ENCODE assay signal across 22 cellular contexts in the genomic region with DNA sequence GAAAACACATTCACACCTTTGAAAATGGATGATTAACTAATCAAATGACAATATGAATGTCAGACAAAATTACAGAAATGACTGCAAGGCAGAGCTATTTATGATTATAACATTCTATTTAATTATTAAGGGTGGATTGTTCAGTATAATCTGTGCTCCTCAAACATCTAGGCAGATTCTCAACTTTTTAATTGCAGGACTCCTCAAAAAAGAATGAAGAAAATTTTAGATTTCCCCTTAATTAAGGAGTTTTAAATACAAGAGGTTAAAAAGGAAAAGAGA. TPM values are rescaled to one million over a fixed set of nuclear protein-coding genes. Genes with fewer than 3 reads are reported as not detected.
DNase-seq lines count a peak whose midpoint lies in the region; ATAC-seq, FAIRE-seq and TF ChIP-seq lines count a peak whose summit lies in the region.
"Had no signal": no experiment of that assay in that cellular context is flagged by ENCODE, and none has a peak within 500 bp of the region (broad histone marks: within the 10 kb centered on the region; RNA-seq: fewer than 3 reads in every experiment).

No MANE protein-coding gene starts in this region.

- no peak for TF ChIP-seq EP300 in GM12878 (IDR thresholded peaks at IDR 0.05; ENCODE audit: borderline replicate concordance in 1 of 2, control insufficient read depth in 1 of 2, low read depth in 2 of 2, low read length in 2 of 2)

- BruUV-seq in GM12878 (replicated peaks; lab: Mats Ljungman, UMichigan), result no TSS peak

- peaks cover 35% of the 10 kb centered on the region for H3K9me3 Mint-ChIP-seq in activated CD4-positive, alpha-beta memory T cell treated with anti-CD3 and anti-CD28 coated beads, Interleukin-2, amount 10 ng/mL, durations not matched to agents 7 days and 5 days
- H3K9me3 Mint-ChIP-seq in activated CD4-positive, alpha-beta memory T cell treated with anti-CD3 and anti-CD28 coated beads for 36 hours, result peaks cover 35% of the 10 kb centered on the region
- H3K9me3 Mint-ChIP-seq in activated naive CD8-positive, alpha-beta T cell treated with anti-CD3 and anti-CD28 coated beads for 36 hours, result peaks cover 33% of the 10 kb centered on the region
- H3K9me3 Mint-ChIP-seq in activated naive CD8-positive, alpha-beta T cell treated with anti-CD3 and anti-CD28 coated beads, Interleukin-2, amount 50 U/mL, for 24 hours, result peaks cover 54% of the 10 kb centered on the region

- TF ChIP-seq CTCF in GM06990 (IDR thresholded peaks at IDR 0.05; ENCODE audit: insufficient read depth, low read length, poor library complexity, severe bottlenecking) (no peak), GM12878 (IDR thresholded peaks at IDR 0.05 in 2 of 3, conservative IDR thresholded peaks at IDR 0.05 in 1 of 3; ENCODE audit: control insufficient read depth in 2 of 3, extremely low read depth in 1 of 3, insufficient read depth in 1 of 3, low read depth in 3 of 3, low read length in 3 of 3) (no peak)

- no peaks in the 10 kb centered on the region for H4K20me1 ChIP-seq in GM12878 (ENCODE audit: control insufficient read depth, insufficient read depth)

- no peak for TF ChIP-seq POLR2A in GM12878 (IDR thresholded peaks at IDR 0.05; ENCODE audit: low read depth, low read length)

- H2AFZ ChIP-seq in GM12878 (ENCODE audit: control insufficient read depth, low read depth, low read length), result no peak overlapping the region
- H2AFZ ChIP-seq: GM23338 had no signal

- POLR2A ChIA-PET in activated CD4-positive, alpha-beta memory T cell treated with anti-CD3 and anti-CD28 coated beads, Interleukin-2, amount 10 ng/mL, durations not matched to agents 7 days and 5 days (lab: Charles Lee), result no interaction called here
- POLR2A ChIA-PET in activated CD4-positive, alpha-beta memory T cell treated with anti-CD3 and anti-CD28 coated beads for 36 hours (lab: Charles Lee), result no interaction called here
- POLR2A ChIA-PET in GM12878 (lab: Charles Lee), result interaction anchor here (0.8 to 1.8 kb wide), 8 partner anchors 13 to 507 kb away, joined by 3 to 11 read pairs (median 3); no protein-coding TSS in a partner anchor

- no peaks in the 10 kb centered on the region for H3K4me1 ChIP-seq in GM12878 (ENCODE audit: control insufficient read depth, insufficient read depth, low read length)
- H3K4me1 ChIP-seq: A549 had no signal

- peaks cover 35% of the 10 kb centered on the region for H3K36me3 Mint-ChIP-seq in activated CD4-positive, alpha-beta memory T cell treated with anti-CD3 and anti-CD28 coated beads, Interleukin-2, amount 10 ng/mL, durations not matched to agents 7 days and 5 days (ENCODE audit: low read depth)
- H3K36me3 Mint-ChIP-seq in activated CD4-positive, alpha-beta memory T cell treated with anti-CD3 and anti-CD28 coated beads for 36 hours, result peaks cover 5% of the 10 kb centered on the region
- peaks cover 32% of the 10 kb centered on the region for H3K36me3 Mint-ChIP-seq in activated naive CD8-positive, alpha-beta T cell treated with anti-CD3 and anti-CD28 coated beads for 36 hours
- peaks cover 12% of the 10 kb centered on the region for H3K36me3 Mint-ChIP-seq in activated naive CD8-positive, alpha-beta T cell treated with anti-CD3 and anti-CD28 coated beads, Interleukin-2, amount 50 U/mL, for 24 hours (ENCODE audit: low read depth)

- SMC1A ChIA-PET in GM12878 (lab: Charles Lee; ENCODE audit: uncharacterized antibody, unreplicated experiment), result interaction anchor here (0.6 to 3.9 kb wide), 27 partner anchors 8 to 506 kb away, joined by 3 to 62 read pairs (median 9); a partner anchor contains a TSS

- RAD21 ChIA-PET in GM12878 (lab: Charles Lee; ENCODE audit: unreplicated experiment), result interaction anchor here (0.7 to 3.7 kb wide), 24 partner anchors 11 to 506 kb away, joined by 3 to 70 read pairs (median 8); a partner anchor contains a TSS

- no peak overlapping the region for H3K4me2 ChIP-seq in GM12878 (ENCODE audit: control insufficient read depth, insufficient read depth)
- H3K4me2 ChIP-seq: A549, GM23338 had no signal

- CTCF ChIA-PET in activated CD4-positive, alpha-beta memory T cell treated with anti-CD3 and anti-CD28 coated beads, Interleukin-2, amount 10 ng/mL, durations not matched to agents 7 days and 5 days (lab: Charles Lee), result no interaction called here
- CTCF ChIA-PET in activated CD4-positive, alpha-beta memory T cell treated with anti-CD3 and anti-CD28 coated beads for 36 hours (lab: Charles Lee), result interaction anchor here (1.2 kb wide), 1 partner anchor 168 kb away, joined by 4 read pairs; no protein-coding TSS in a partner anchor
- CTCF ChIA-PET in GM12878 (lab: Yijun Ruan, JAX), result interaction anchor here (0.8 to 2.5 kb wide), 8 partner anchors 26 to 505 kb away, joined by 3 to 10 read pairs (median 4); no protein-coding TSS in a partner anchor

- H3K27me3 ChIP-seq in GM06990 (replicated peaks; ENCODE audit: control insufficient read depth, insufficient read depth, low read length) (no peaks in the 10 kb centered on the region), GM12878 (replicated peaks in 1 of 2; ENCODE audit: control insufficient read depth in 2 of 2, insufficient read depth in 2 of 2, low read length in 1 of 2) (no peaks in the 10 kb centered on the region)

- TF ChIP-seq RAD21 in GM12878 (IDR thresholded peaks at IDR 0.05; ENCODE audit: insufficient read depth, low read depth, low read length), result no peak

- no peak for DNase-seq in activated CD4-positive, alpha-beta memory T cell treated with anti-CD3 and anti-CD28 coated beads, Interleukin-2, amount 10 ng/mL, durations not matched to agents 7 days and 5 days
- DNase-seq in activated CD4-positive, alpha-beta memory T cell treated with anti-CD3 and anti-CD28 coated beads for 36 hours, result no peak
- no peak for DNase-seq in activated naive CD8-positive, alpha-beta T cell treated with anti-CD3 and anti-CD28 coated beads for 36 hours
- no peak for DNase-seq in activated naive CD8-positive, alpha-beta T cell treated with anti-CD3 and anti-CD28 coated beads, Interleukin-2, amount 50 U/mL, for 24 hours
- DNase-seq in GM06990 (ENCODE audit: extremely low read depth, insufficient read length) (peak; percentile 25), GM12878 (ENCODE audit: low read depth, low spot score) (no peak), NCI-H1417 (lab: John Stamatoyannopoulos, UW) (no peak), midbrain (lab: John Stamatoyannopoulos, UW) (no peak)
- DNase-seq: AML-193; Calu3; CD8-positive, alpha-beta T cell; DMS 273 treated with DMSO at 0.1 percent for 48 hours; DMS53; DND-41; EL; HCEC 1CT; IMR-90 had no signal

- FAIRE-seq in GM12878 (lab: Jason Lieb, UNC), result no peak
- FAIRE-seq: A549, GM12892, HTR-8/SVneo had no signal

- H3K27ac Mint-ChIP-seq in activated CD4-positive, alpha-beta memory T cell treated with anti-CD3 and anti-CD28 coated beads, Interleukin-2, amount 10 ng/mL, durations not matched to agents 7 days and 5 days, result peak overlapping the region; percentile 4
- no peak overlapping the region for H3K27ac Mint-ChIP-seq in activated CD4-positive, alpha-beta memory T cell treated with anti-CD3 and anti-CD28 coated beads for 36 hours
- peak overlapping the region; percentile 81 for H3K27ac Mint-ChIP-seq in activated naive CD8-positive, alpha-beta T cell treated with anti-CD3 and anti-CD28 coated beads for 36 hours
- H3K27ac Mint-ChIP-seq in activated naive CD8-positive, alpha-beta T cell treated with anti-CD3 and anti-CD28 coated beads, Interleukin-2, amount 50 U/mL, for 24 hours, result no peak overlapping the region
- H3K27ac Mint-ChIP-seq: CD8-positive, alpha-beta T cell; GM23338 had no signal

- no peak overlapping the region for H3K4me3 Mint-ChIP-seq in activated CD4-positive, alpha-beta memory T cell treated with anti-CD3 and anti-CD28 coated beads, Interleukin-2, amount 10 ng/mL, durations not matched to agents 7 days and 5 days
- H3K4me3 Mint-ChIP-seq in activated CD4-positive, alpha-beta memory T cell treated with anti-CD3 and anti-CD28 coated beads for 36 hours, result no peak overlapping the region
- no peak overlapping the region for H3K4me3 Mint-ChIP-seq in activated naive CD8-positive, alpha-beta T cell treated with anti-CD3 and anti-CD28 coated beads for 36 hours
- no peak overlapping the region for H3K4me3 Mint-ChIP-seq in activated naive CD8-positive, alpha-beta T cell treated with anti-CD3 and anti-CD28 coated beads, Interleukin-2, amount 50 U/mL, for 24 hours
- H3K4me3 Mint-ChIP-seq: CD8-positive, alpha-beta T cell; GM23338 had no signal

- H3K9me3 ChIP-seq in GM12878 (replicated peaks; ENCODE audit: control insufficient read depth, insufficient read depth, low read length), result peaks cover 2% of the 10 kb centered on the region; the same call in 2 of the 3 replicates

- H3K4me1 Mint-ChIP-seq in activated CD4-positive, alpha-beta memory T cell treated with anti-CD3 and anti-CD28 coated beads, Interleukin-2, amount 10 ng/mL, durations not matched to agents 7 days and 5 days, result peaks cover 17% of the 10 kb centered on the region
- peaks cover 8% of the 10 kb centered on the region for H3K4me1 Mint-ChIP-seq in activated CD4-positive, alpha-beta memory T cell treated with anti-CD3 and anti-CD28 coated beads for 36 hours (ENCODE audit: low read depth)
- H3K4me1 Mint-ChIP-seq in activated naive CD8-positive, alpha-beta T cell treated with anti-CD3 and anti-CD28 coated beads for 36 hours, result peaks cover 25% of the 10 kb centered on the region
- H3K4me1 Mint-ChIP-seq in activated naive CD8-positive, alpha-beta T cell treated with anti-CD3 and anti-CD28 coated beads, Interleukin-2, amount 50 U/mL, for 24 hours, result peaks cover 25% of the 10 kb centered on the region
- H3K4me1 Mint-ChIP-seq: GM23338 had no signal

- intact Hi-C loops in activated CD4-positive, alpha-beta memory T cell treated with anti-CD3 and anti-CD28 coated beads for 36 hours (cut with micrococcal nuclease), result no loop called here
- intact Hi-C loops in GM12878 (cut with micrococcal nuclease; ENCODE audit: unreplicated experiment), result loop anchor here (1.0 to 5.0 kb wide), 2 partner anchors 82 to 182 kb away; no protein-coding TSS in a partner anchor

- H3K27me3 Mint-ChIP-seq in activated CD4-positive, alpha-beta memory T cell treated with anti-CD3 and anti-CD28 coated beads, Interleukin-2, amount 10 ng/mL, durations not matched to agents 7 days and 5 days, result no peaks in the 10 kb centered on the region
- H3K27me3 Mint-ChIP-seq in activated CD4-positive, alpha-beta memory T cell treated with anti-CD3 and anti-CD28 coated beads for 36 hours, result no peaks in the 10 kb centered on the region
- no peaks in the 10 kb centered on the region for H3K27me3 Mint-ChIP-seq in activated naive CD8-positive, alpha-beta T cell treated with anti-CD3 and anti-CD28 coated beads for 36 hours
- no peaks in the 10 kb centered on the region for H3K27me3 Mint-ChIP-seq in activated naive CD8-positive, alpha-beta T cell treated with anti-CD3 and anti-CD28 coated beads, Interleukin-2, amount 50 U/mL, for 24 hours

- H3K4me3 ChIP-seq in GM06990 (replicated peaks; ENCODE audit: low read depth, low read length) (no peak overlapping the region), GM12878 (no peak overlapping the region)
- H3K4me3 ChIP-seq: A549, GM23338 had no signal

- no peak overlapping the region for H3K27ac ChIP-seq in GM12878 (ENCODE audit: control insufficient read depth, insufficient read depth)
- H3K27ac ChIP-seq: 22Rv1, A549 had no signal

- H3K36me3 ChIP-seq in GM06990 (ENCODE audit: control insufficient read depth, insufficient read depth, low read length) (no peaks in the 10 kb centered on the region), GM12878 (ENCODE audit: control insufficient read depth in 2 of 2, insufficient read depth in 2 of 2, low read length in 1 of 2) (no peaks in the 10 kb centered on the region)

- no peak overlapping the region for H3K9ac ChIP-seq in GM12878 (ENCODE audit: control insufficient read depth, insufficient read depth, low read length)

- ATAC-seq in activated naive CD8-positive, alpha-beta T cell treated with anti-CD3 and anti-CD28 coated beads, Interleukin-2, amount 50 U/mL, for 24 hours, result no peak
- ATAC-seq in GM12878, result no peak
- ATAC-seq: A549; CD8-positive, alpha-beta T cell; GM23338 had no signal

- in situ Hi-C loops in GM12878 (cut with MboI), result no loop called here

- H3K79me2 ChIP-seq in GM12878 (ENCODE audit: control insufficient read depth, insufficient read depth, low read length), result no peaks in the 10 kb centered on the region

RNA-seq across cellular contexts. Expression of a gene that starts 22.6 kb away (rescaled TPM):
- total RNA-seq in activated CD4-positive, alpha-beta memory T cell treated with anti-CD3 and anti-CD28 coated beads, Interleukin-2, amount 10 ng/mL, durations not matched to agents 7 days and 5 days, result 10 to 100 TPM; 18.8 to 21.0 TPM
- total RNA-seq in activated CD4-positive, alpha-beta memory T cell treated with anti-CD3 and anti-CD28 coated beads for 36 hours, result 10 to 100 TPM; 27.5 to 28.6 TPM
- total RNA-seq in activated naive CD8-positive, alpha-beta T cell treated with anti-CD3 and anti-CD28 coated beads for 36 hours, result 10 to 100 TPM; 23.2 to 23.7 TPM
- 59.0 and 65.7 TPM in 2 replicates for total RNA-seq in GM12878 (2013; cell fraction: nucleolus; rRNA removed)
- total RNA-seq in GM12878 (2014; rRNA removed) (12.3 and 13.8 TPM in 2 replicates), GM12878 (2014; rRNA removed; fragmentation: Illumina TruSeq; extraction: Trizol) (15.9 and 16.2 TPM in 2 replicates), GM12878 (2021) (22.9 and 27.1 TPM in 2 replicates)
- 13.4 TPM for polyA plus RNA-seq in GM12878 (2011; ENCODE audit: low read depth)
- polyA plus RNA-seq in GM12878 (2011; rRNA removed) (84.3 and 148 TPM in 2 replicates), GM12878 (2014; fragmentation: Illumina TruSeq; extraction: Trizol) (13.0 and 16.3 TPM in 2 replicates), GM12878 (2014; fragmentation: Nextera tagmentation; extraction: Ambion mirVana) (10 to 100 TPM; 26.9 to 41.2 TPM), GM12878 (2014; rRNA removed) (31.4 and 32.6 TPM in 2 replicates), GM12878 (2016; fragmentation: Nextera tagmentation; extraction: Ambion mirVana) (100 to 1,000 TPM in 1 of 2 experiments, 10 to 100 TPM in 1; 94.4 to 118 TPM)
- polyA plus RNA-seq in GM12878 (2011; cell fraction: cytosol; rRNA removed), result 25.1 and 25.6 TPM in 2 replicates
- 38.7 and 50.8 TPM in 2 replicates for polyA plus RNA-seq in GM12878 (2011; cell fraction: nucleus; rRNA removed)
- 24.4 and 28.2 TPM in 2 replicates for polyA plus RNA-seq in GM12878 (2012)
- 13.3 and 15.8 TPM in 2 replicates for polyA minus RNA-seq in GM12878 (2011; rRNA and poly(A)+ RNA removed)
- polyA minus RNA-seq in GM12878 (2011; cell fraction: cytosol; rRNA and poly(A)+ RNA removed), result 10.4 and 23.9 TPM in 2 replicates
- 52.2 and 85.2 TPM in 2 replicates for polyA minus RNA-seq in GM12878 (2011; cell fraction: nucleus; rRNA and poly(A)+ RNA removed)

Comparison
In these comparisons a context has a peak if more than half of its experiments do, and no peak if none do; other contexts are left out.
1. H3K27ac Mint-ChIP-seq: peak in activated CD4-positive, alpha-beta memory T cell treated with anti-CD3 and anti-CD28 coated beads, Interleukin-2, amount 10 ng/mL, durations not matched to agents 7 days and 5 days (single experiment) and activated naive CD8-positive, alpha-beta T cell treated with anti-CD3 and anti-CD28 coated beads for 36 hours (single experiment); none in activated CD4-positive, alpha-beta memory T cell treated with anti-CD3 and anti-CD28 coated beads for 36 hours (single experiment) and activated naive CD8-positive, alpha-beta T cell treated with anti-CD3 and anti-CD28 coated beads, Interleukin-2, amount 50 U/mL, for 24 hours (single experiment).